ENCODE assay signal across 8 cellular contexts in genomic region chr5:168580779-168581469, GRCh38. TPM values are rescaled to one million over a fixed set of nuclear protein-coding genes. Genes with fewer than 3 reads are reported as not detected.
A peak's percentile ranks its signal among the peaks of the same experiment; 100 is the strongest.
DNase-seq lines count a peak whose midpoint lies in the region; ATAC-seq, FAIRE-seq and TF ChIP-seq lines count a peak whose summit lies in the region.
"Not testable (repeated sequence)": the region's sequence is repeated elsewhere in the genome, so short reads cannot be mapped to it uniquely, and the experiment has no call there.
"Had no signal": no experiment of that assay in that cellular context is flagged by ENCODE, and none has a peak within 500 bp of the region (broad histone marks: within the 10 kb centered on the region; RNA-seq: fewer than 3 reads in every experiment).

No MANE protein-coding gene starts in this region.

- H3K4ac ChIP-seq in trophoblast cell (ENCODE audit: low read depth, low read length): not testable (repeated sequence)

- peaks cover 29% of the 10 kb centered on the region for H3K36me3 ChIP-seq in DOHH2 (ENCODE audit: control insufficient read depth, low read length)
- H3K36me3 ChIP-seq in Loucy (ENCODE audit: insufficient read depth, low read length); SU-DHL-6 (ENCODE audit: low read length); HepG2 (replicated peaks in 1 of 2; ENCODE audit: control insufficient read depth in 1 of 2, insufficient read depth in 2 of 2, low read length in 2 of 2); trophoblast cell (ENCODE audit: control insufficient read depth in 1 of 2, insufficient read depth in 2 of 2, low read length in 2 of 2): not testable (repeated sequence)

- H3K79me2 ChIP-seq in DOHH2 (ENCODE audit: control insufficient read depth, low read length): peaks cover 37% of the 10 kb centered on the region
- peaks cover 33% of the 10 kb centered on the region for H3K79me2 ChIP-seq in Loucy (ENCODE audit: insufficient read depth, low read length)
- H3K79me2 ChIP-seq in SU-DHL-6 (ENCODE audit: insufficient read depth, low read length): peaks cover 33% of the 10 kb centered on the region
- peaks cover 31% of the 10 kb centered on the region for H3K79me2 ChIP-seq in HepG2 (ENCODE audit: insufficient read depth, low read length)
- not testable (repeated sequence) for H3K79me2 ChIP-seq in trophoblast cell (ENCODE audit: control insufficient read depth, insufficient read depth, low read length, poor library complexity)

- 0 out of 2 replicates have a peak overlapping the region, but pooled peaks have one; percentile 87 for H3K27ac ChIP-seq in DOHH2 (ENCODE audit: low read depth, low read length)
- not testable (repeated sequence) for H3K27ac ChIP-seq in SU-DHL-6 (ENCODE audit: low read depth, low read length); HepG2 (ENCODE audit: extremely low read length, insufficient read depth, low read length); trophoblast cell (ENCODE audit: low read depth, low read length)

- not testable (repeated sequence) for H3K27me3 ChIP-seq in DOHH2 (ENCODE audit: control insufficient read depth, low read length); Loucy (ENCODE audit: insufficient read depth, low read length, poor library complexity, severe bottlenecking); SU-DHL-6 (ENCODE audit: low read length); HepG2 (ENCODE audit: control insufficient read depth in 1 of 2, insufficient read depth in 2 of 2, low read length in 2 of 2); trophoblast cell (ENCODE audit: insufficient read depth, low read length)

- DNase-seq in activated naive CD4-positive, alpha-beta T cell treated with anti-CD3 and anti-CD28 coated beads, Interleukin-2, amount 10 ng/mL, durations not matched to agents 7 days and 5 days; HepG2 (ENCODE audit: low spot score); trophoblast cell: not testable (repeated sequence)

- H4K91ac ChIP-seq in trophoblast cell (ENCODE audit: low read depth, low read length): not testable (repeated sequence)

- H4K12ac ChIP-seq in trophoblast cell (ENCODE audit: low read depth, low read length): not testable (repeated sequence)

- POLR2A ChIA-PET in HepG2 (lab: Yijun Ruan, JAX): interaction anchor here (1.3 to 4.0 kb wide), 2 partner anchors 9 to 30 kb away, joined by 4 to 91 read pairs; no protein-coding TSS in a partner anchor

- not testable (repeated sequence) for FAIRE-seq in HepG2 (lab: Jason Lieb, UNC)

- H4K20me1 ChIP-seq in DOHH2 (ENCODE audit: control insufficient read depth, insufficient read depth, low read depth, low read length) (peaks cover 17% of the 10 kb centered on the region), Loucy (ENCODE audit: insufficient read depth, low read length, poor library complexity, severe bottlenecking) (peaks cover 25% of the 10 kb centered on the region), SU-DHL-6 (ENCODE audit: low read depth, low read length) (peaks cover 23% of the 10 kb centered on the region), HepG2 (ENCODE audit: insufficient read depth, low read length) (peaks cover 30% of the 10 kb centered on the region)

- 94% methylated on average over 7 of the region's 7 CpGs for WGBS in HepG2 (ENCODE audit: low lambda C conversion rate)
- WGBS in trophoblast cell (ENCODE audit: extremely low coverage, insufficient coverage, insufficient read length): no CpG with 5 or more reads among the region's 7 CpGs

- not testable (repeated sequence) for TF ChIP-seq POLR2A in HepG2 (IDR thresholded peaks at IDR 0.05; ENCODE audit: insufficient read depth in 1 of 2, low read depth in 2 of 2, low read length in 2 of 2)

- H3K4me3 ChIP-seq in DOHH2 (ENCODE audit: low read length): peak overlapping the region; percentile 99
- peak overlapping the region; percentile 85 for H3K4me3 ChIP-seq in Loucy (ENCODE audit: low read length, poor library complexity, severe bottlenecking)
- not testable (repeated sequence) for H3K4me3 ChIP-seq in SU-DHL-6 (ENCODE audit: insufficient read depth, low read length, poor library complexity, severe bottlenecking); HepG2 (replicated peaks in 1 of 3; ENCODE audit: insufficient read depth in 1 of 3, low read depth in 2 of 3, low read length in 3 of 3); trophoblast cell (ENCODE audit: low read depth, low read length)

- not testable (repeated sequence) for H3K9me3 Mint-ChIP-seq in activated naive CD4-positive, alpha-beta T cell treated with anti-CD3 and anti-CD28 coated beads, Interleukin-2, amount 10 ng/mL, durations not matched to agents 7 days and 5 days; dendritic cell treated with granulocyte-macrophage colony-stimulating factor and Interleukin-4, amounts not matched to agents 40 ng/mL and 50 ng/mL, for 4 days

- CTCF ChIA-PET in activated naive CD4-positive, alpha-beta T cell treated with anti-CD3 and anti-CD28 coated beads, Interleukin-2, amount 10 ng/mL, durations not matched to agents 7 days and 5 days (lab: Charles Lee); HepG2 (lab: Yijun Ruan, JAX; ENCODE audit: low intra/inter-chr PET ratio, low total read pairs): not testable (repeated sequence)

- not testable (repeated sequence) for ATAC-seq in HepG2

- H2BK5ac ChIP-seq in trophoblast cell (ENCODE audit: low read depth, low read length, poor library complexity): not testable (repeated sequence)

- H3K14ac ChIP-seq in trophoblast cell (ENCODE audit: low read length): not testable (repeated sequence)

- H2AFZ ChIP-seq in Loucy (ENCODE audit: low read length); HepG2 (ENCODE audit: low read length); trophoblast cell (ENCODE audit: insufficient read depth, low read length, poor library complexity): not testable (repeated sequence)
- peak overlapping the region; percentile 13 for H2AFZ ChIP-seq in SU-DHL-6 (ENCODE audit: low read depth, low read length, severe bottlenecking)

- BruUV-seq in HepG2 (replicated peaks; lab: Mats Ljungman, UMichigan): not testable (repeated sequence)

- not testable (repeated sequence) for H3K9me2 ChIP-seq in DOHH2 (replicated peaks; ENCODE audit: control insufficient read depth, low read length); Loucy (replicated peaks; ENCODE audit: low read depth, low read length); SU-DHL-6 (replicated peaks; ENCODE audit: insufficient read depth, low read length)

- peak overlapping the region; percentile 91 for H3K4me2 ChIP-seq in DOHH2 (ENCODE audit: low read length)
- not testable (repeated sequence) for H3K4me2 ChIP-seq in Loucy (ENCODE audit: low read depth, low read length, poor library complexity, severe bottlenecking); trophoblast cell (ENCODE audit: low read length)
- H3K4me2 ChIP-seq in SU-DHL-6 (ENCODE audit: low read depth, low read length, poor library complexity, severe bottlenecking): peak overlapping the region; percentile 71
- peak overlapping the region; percentile 93; the same call in 1 of the 2 replicates for H3K4me2 ChIP-seq in HepG2 (ENCODE audit: low read depth, low read length)

- not testable (repeated sequence) for H3K9me3 ChIP-seq in DOHH2 (ENCODE audit: control insufficient read depth, insufficient read depth, low read length); Loucy (ENCODE audit: insufficient read depth, low read depth, low read length); SU-DHL-6 (ENCODE audit: insufficient read depth, low read length); HepG2 (ENCODE audit: low read length); trophoblast cell (ENCODE audit: insufficient read depth, low read depth, low read length)

- H2BK12ac ChIP-seq in trophoblast cell (ENCODE audit: low read length): peak overlapping the region; percentile 71

- TF ChIP-seq CTCF in DOHH2 (IDR thresholded peaks at IDR 0.05; ENCODE audit: low read depth, low read length, poor library complexity, severe bottlenecking); Loucy (conservative IDR thresholded peaks at IDR 0.05; ENCODE audit: low read length); SU-DHL-6 (IDR thresholded peaks at IDR 0.05; ENCODE audit: insufficient read depth, low read length, poor library complexity, severe bottlenecking); HepG2 (CRISPR knock-in tag; IDR thresholded peaks at IDR 0.05): not testable (repeated sequence)

- H2BK120ac ChIP-seq in trophoblast cell (ENCODE audit: insufficient read depth, low read length, poor library complexity): not testable (repeated sequence)

- peaks cover 15% of the 10 kb centered on the region for H3K36me3 Mint-ChIP-seq in activated naive CD4-positive, alpha-beta T cell treated with anti-CD3 and anti-CD28 coated beads, Interleukin-2, amount 10 ng/mL, durations not matched to agents 7 days and 5 days
- peaks cover 15% of the 10 kb centered on the region for H3K36me3 Mint-ChIP-seq in dendritic cell treated with granulocyte-macrophage colony-stimulating factor and Interleukin-4, amounts not matched to agents 40 ng/mL and 50 ng/mL, for 4 days (ENCODE audit: low read depth)

- not testable (repeated sequence) for TF ChIP-seq RAD21 in HepG2 (CRISPR knock-in tag; IDR thresholded peaks at IDR 0.05)

- H3K79me1 ChIP-seq in trophoblast cell (ENCODE audit: low read length): peaks cover 14% of the 10 kb centered on the region

- not testable (repeated sequence) for H4K8ac ChIP-seq in trophoblast cell (ENCODE audit: low read depth, low read length)

- intact Hi-C loops in dendritic cell treated with granulocyte-macrophage colony-stimulating factor and Interleukin-4, amounts not matched to agents 40 ng/mL and 50 ng/mL, for 4 days (cut with micrococcal nuclease); HepG2 (cut with micrococcal nuclease; ENCODE audit: unreplicated experiment): not testable (repeated sequence)

- H3K18ac ChIP-seq in trophoblast cell (ENCODE audit: low read length): not testable (repeated sequence)

- in situ Hi-C loops in HepG2 (cut with HindIII; ENCODE audit: extremely low pct_ligation_motif_present, low pct_unique_long_range_greater_than_20kb): not testable (repeated sequence)

- not testable (repeated sequence) for H2AK5ac ChIP-seq in trophoblast cell (ENCODE audit: low read length)

- H3K4me1 Mint-ChIP-seq in activated naive CD4-positive, alpha-beta T cell treated with anti-CD3 and anti-CD28 coated beads, Interleukin-2, amount 10 ng/mL, durations not matched to agents 7 days and 5 days: peaks cover 37% of the 10 kb centered on the region
- H3K4me1 Mint-ChIP-seq in dendritic cell treated with granulocyte-macrophage colony-stimulating factor and Interleukin-4, amounts not matched to agents 40 ng/mL and 50 ng/mL, for 4 days (ENCODE audit: low read depth): peaks cover 51% of the 10 kb centered on the region

- H3K9ac ChIP-seq in Loucy (ENCODE audit: low read depth, low read length, poor library complexity, severe bottlenecking); SU-DHL-6 (ENCODE audit: low read length); HepG2 (ENCODE audit: insufficient read depth, low read depth, low read length); trophoblast cell (ENCODE audit: low read length): not testable (repeated sequence)

- peak overlapping the region; percentile 19 for H3K27ac Mint-ChIP-seq in activated naive CD4-positive, alpha-beta T cell treated with anti-CD3 and anti-CD28 coated beads, Interleukin-2, amount 10 ng/mL, durations not matched to agents 7 days and 5 days
- H3K27ac Mint-ChIP-seq in dendritic cell treated with granulocyte-macrophage colony-stimulating factor and Interleukin-4, amounts not matched to agents 40 ng/mL and 50 ng/mL, for 4 days: peak overlapping the region; percentile 99

- not testable (repeated sequence) for TF ChIP-seq EP300 in HepG2 (IDR thresholded peaks at IDR 0.05; ENCODE audit: low read depth in 2 of 2, low read length in 2 of 2); HepG2 (CRISPR knock-in tag; IDR thresholded peaks at IDR 0.05; ENCODE audit: borderline replicate concordance)

- not testable (repeated sequence) for H3F3A ChIP-seq in DOHH2 (ENCODE audit: control insufficient read depth, insufficient read depth); Loucy (ENCODE audit: low read depth); SU-DHL-6 (ENCODE audit: insufficient read depth)

- H3K4me1 ChIP-seq in DOHH2 (ENCODE audit: control insufficient read depth, low read length) (peaks cover 26% of the 10 kb centered on the region), Loucy (ENCODE audit: insufficient read depth, low read length, poor library complexity, severe bottlenecking) (peaks cover 10% of the 10 kb centered on the region), HepG2 (ENCODE audit: insufficient read depth, low read length) (peaks cover 42% of the 10 kb centered on the region)
- not testable (repeated sequence) for H3K4me1 ChIP-seq in trophoblast cell (ENCODE audit: control insufficient read depth in 1 of 2, insufficient read depth in 2 of 2, low read length in 2 of 2)

- H3K27me3 Mint-ChIP-seq in activated naive CD4-positive, alpha-beta T cell treated with anti-CD3 and anti-CD28 coated beads, Interleukin-2, amount 10 ng/mL, durations not matched to agents 7 days and 5 days; dendritic cell treated with granulocyte-macrophage colony-stimulating factor and Interleukin-4, amounts not matched to agents 40 ng/mL and 50 ng/mL, for 4 days: not testable (repeated sequence)

- not testable (repeated sequence) for H3K23ac ChIP-seq in trophoblast cell (ENCODE audit: low read length)

- H3K4me3 Mint-ChIP-seq in activated naive CD4-positive, alpha-beta T cell treated with anti-CD3 and anti-CD28 coated beads, Interleukin-2, amount 10 ng/mL, durations not matched to agents 7 days and 5 days; dendritic cell treated with granulocyte-macrophage colony-stimulating factor and Interleukin-4, amounts not matched to agents 40 ng/mL and 50 ng/mL, for 4 days: not testable (repeated sequence)

RNA-seq across cellular contexts. Expression of gene PANK3, which starts 1.8 kb away (rescaled TPM):
- total RNA-seq in HepG2 (2016; rRNA removed; fragmentation: Illumina TruSeq; extraction: Trizol): 69.5 and 126 TPM in 2 replicates
- total RNA-seq in HepG2 (2016; cell fraction: cytosol; rRNA removed; fragmentation: Illumina TruSeq; extraction: Trizol; ENCODE audit: low read depth): 47.1 and 75.8 TPM in 2 replicates
- 71.7 and 113 TPM in 2 replicates for total RNA-seq in HepG2 (2016; cell fraction: insoluble cytoplasmic fraction; rRNA removed; fragmentation: Illumina TruSeq; extraction: Trizol)
- total RNA-seq in HepG2 (2016; cell fraction: membrane; rRNA removed; fragmentation: Illumina TruSeq; extraction: Trizol): 148 and 184 TPM in 2 replicates
- total RNA-seq in HepG2 (2016; cell fraction: nucleus; rRNA removed; fragmentation: Illumina TruSeq; extraction: Trizol): 45.1 and 60.0 TPM in 2 replicates
- 24.0 and 26.9 TPM in 2 replicates for polyA plus RNA-seq in HepG2 (2011; rRNA removed)
- polyA plus RNA-seq in HepG2 (2011; cell fraction: cytosol; rRNA removed): 7.7 and 15.0 TPM in 2 replicates
- polyA plus RNA-seq in HepG2 (2011; cell fraction: nucleus; rRNA removed): 11.7 and 19.0 TPM in 2 replicates
- polyA plus RNA-seq in HepG2 (2012): 50.7 and 60.7 TPM in 2 replicates
- polyA plus RNA-seq in HepG2 (2016; cell fraction: cytosol; fragmentation: Illumina TruSeq; extraction: Trizol; ENCODE audit: low read depth): 97.9 and 118 TPM in 2 replicates
- polyA plus RNA-seq in HepG2 (2016; cell fraction: insoluble cytoplasmic fraction; fragmentation: Illumina TruSeq; extraction: Trizol; ENCODE audit: low read depth): 46.7 and 55.6 TPM in 2 replicates
- polyA plus RNA-seq in HepG2 (2016; cell fraction: membrane; fragmentation: Illumina TruSeq; extraction: Trizol; ENCODE audit: low read depth): 113 and 140 TPM in 2 replicates
- 41.3 and 43.8 TPM in 2 replicates for polyA plus RNA-seq in HepG2 (2016; cell fraction: nucleus; fragmentation: Illumina TruSeq; extraction: Trizol; ENCODE audit: insufficient read depth, low read depth)
- 10.6 and 17.9 TPM in 2 replicates for polyA minus RNA-seq in HepG2 (2011; rRNA and poly(A)+ RNA removed; ENCODE audit: low replicate concordance)
- 32.5 and 39.8 TPM in 2 replicates for polyA minus RNA-seq in HepG2 (2011; cell fraction: cytosol; rRNA and poly(A)+ RNA removed)
- polyA minus RNA-seq in HepG2 (2011; cell fraction: nucleus; rRNA and poly(A)+ RNA removed): 60.9 and 70.2 TPM in 2 replicates
- 23.9 and 24.3 TPM in 2 replicates for polyA plus RNA-seq in trophoblast cell (2013)

RNA-seq across cellular contexts. Expression of gene FBLL1, which starts 51.8 kb away (rescaled TPM):
- total RNA-seq in HepG2 (2016; rRNA removed; fragmentation: Illumina TruSeq; extraction: Trizol): 0.18 and 0.29 TPM in 2 replicates
- total RNA-seq in HepG2 (2016; cell fraction: cytosol; rRNA removed; fragmentation: Illumina TruSeq; extraction: Trizol; ENCODE audit: low read depth): 0.91 and 0.97 TPM in 2 replicates
- total RNA-seq in HepG2 (2016; cell fraction: insoluble cytoplasmic fraction; rRNA removed; fragmentation: Illumina TruSeq; extraction: Trizol): 0.19 and 0.24 TPM in 2 replicates
- 0.77 and 0.96 TPM in 2 replicates for total RNA-seq in HepG2 (2016; cell fraction: membrane; rRNA removed; fragmentation: Illumina TruSeq; extraction: Trizol)
- total RNA-seq in HepG2 (2016; cell fraction: nucleus; rRNA removed; fragmentation: Illumina TruSeq; extraction: Trizol): not detected in 2 replicates
- polyA plus RNA-seq in HepG2 (2011; rRNA removed): 0.17 and 0.34 TPM in 2 replicates
- polyA plus RNA-seq in HepG2 (2011; cell fraction: cytosol; rRNA removed): 0.18 and 0.43 TPM in 2 replicates
- polyA plus RNA-seq in HepG2 (2011; cell fraction: nucleus; rRNA removed): 0.40 and 0.87 TPM in 2 replicates
- 0.27 and 0.44 TPM in 2 replicates for polyA plus RNA-seq in HepG2 (2012)
- 0.92 and 0.95 TPM in 2 replicates for polyA plus RNA-seq in HepG2 (2016; cell fraction: cytosol; fragmentation: Illumina TruSeq; extraction: Trizol; ENCODE audit: low read depth)
- polyA plus RNA-seq in HepG2 (2016; cell fraction: insoluble cytoplasmic fraction; fragmentation: Illumina TruSeq; extraction: Trizol; ENCODE audit: low read depth): 0.15 and 0.26 TPM in 2 replicates
- 0.80 and 1.4 TPM in 2 replicates for polyA plus RNA-seq in HepG2 (2016; cell fraction: membrane; fragmentation: Illumina TruSeq; extraction: Trizol; ENCODE audit: low read depth)
- 0.61 TPM in 1 of 2 replicates, not detected in the other for polyA plus RNA-seq in HepG2 (2016; cell fraction: nucleus; fragmentation: Illumina TruSeq; extraction: Trizol; ENCODE audit: insufficient read depth, low read depth)
- 0.46 TPM in 1 of 2 replicates, not detected in the other for polyA minus RNA-seq in HepG2 (2011; rRNA and poly(A)+ RNA removed; ENCODE audit: low replicate concordance)
- polyA minus RNA-seq in HepG2 (2011; cell fraction: cytosol; rRNA and poly(A)+ RNA removed): 0.79 TPM in 1 of 2 replicates, not detected in the other
- not detected in 2 replicates for polyA minus RNA-seq in HepG2 (2011; cell fraction: nucleus; rRNA and poly(A)+ RNA removed)
- 0.52 and 0.54 TPM in 2 replicates for polyA plus RNA-seq in trophoblast cell (2013)
- total RNA-seq: CD8-positive, alpha-beta memory T cell had no signal
- polyA plus RNA-seq: CD8-positive, alpha-beta memory T cell had no signal
